ENCODE assay signal across 12 cellular contexts in genomic region chr19:12664406-12665280, GRCh38. TPM values are rescaled to one million over a fixed set of nuclear protein-coding genes. Genes with fewer than 3 reads are reported as not detected.
DNase-seq lines count a peak whose midpoint lies in the region; ATAC-seq, FAIRE-seq and TF ChIP-seq lines count a peak whose summit lies in the region.
"Had no signal": no experiment of that assay in that cellular context is flagged by ENCODE, and none has a peak within 500 bp of the region (broad histone marks: within the 10 kb centered on the region; RNA-seq: fewer than 3 reads in every experiment).

No MANE protein-coding gene starts in this region.

- no peak overlapping the region for H3K9ac ChIP-seq in astrocyte (ENCODE audit: low read length)

- peak overlapping the region; percentile 99 for H3K4me3 Mint-ChIP-seq in T-helper 2 cell treated with Interferon-gamma antibody and Interleukin-4, amounts not matched to agents 5 μg/mL and 100 μg/mL, for 36 hours
- H3K4me3 Mint-ChIP-seq in astrocyte (ENCODE audit: unreplicated experiment) (peak overlapping the region; percentile 29), osteocyte (ENCODE audit: unreplicated experiment) (peak overlapping the region; percentile 18)

- H3K9me3 ChIP-seq in astrocyte (ENCODE audit: insufficient read depth, low read depth, low read length) = no peaks in the 10 kb centered on the region
- H3K9me3 ChIP-seq: left lung, upper lobe of left lung had no signal

- H3K27ac Mint-ChIP-seq in T-helper 2 cell treated with Interferon-gamma antibody and Interleukin-4, amounts not matched to agents 5 μg/mL and 100 μg/mL, for 36 hours = peak overlapping the region; percentile 15
- H3K27ac Mint-ChIP-seq in astrocyte (ENCODE audit: unreplicated experiment) (no peak overlapping the region), osteocyte (ENCODE audit: unreplicated experiment) (no peak overlapping the region)

- no peaks in the 10 kb centered on the region for H3K27me3 Mint-ChIP-seq in T-helper 2 cell treated with Interferon-gamma antibody and Interleukin-4, amounts not matched to agents 5 μg/mL and 100 μg/mL, for 36 hours (ENCODE audit: low read depth)
- H3K27me3 Mint-ChIP-seq in astrocyte (ENCODE audit: low read depth, unreplicated experiment) (no peaks in the 10 kb centered on the region), osteocyte (ENCODE audit: unreplicated experiment) (no peaks in the 10 kb centered on the region)

- peaks cover 44% of the 10 kb centered on the region for H3K79me2 ChIP-seq in astrocyte (ENCODE audit: insufficient read depth, low read length)

- peak overlapping the region; percentile 98 for H3K4me3 ChIP-seq in NB4 (ENCODE audit: low read depth, low read length)
- H3K4me3 ChIP-seq in astrocyte (ENCODE audit: insufficient read depth, low read depth, low read length) = no peak overlapping the region

- peaks cover 41% of the 10 kb centered on the region for H3K36me3 Mint-ChIP-seq in T-helper 2 cell treated with Interferon-gamma antibody and Interleukin-4, amounts not matched to agents 5 μg/mL and 100 μg/mL, for 36 hours (ENCODE audit: low read depth)
- peaks cover 10% of the 10 kb centered on the region for H3K36me3 Mint-ChIP-seq in astrocyte (ENCODE audit: low read depth, unreplicated experiment)
- H3K36me3 Mint-ChIP-seq in osteocyte (ENCODE audit: unreplicated experiment) = peaks cover 7% of the 10 kb centered on the region

- TF ChIP-seq POLR2A in NB4 (IDR thresholded peaks at IDR 0.05; ENCODE audit: extremely low read depth, insufficient read length) = no peak

- no peak overlapping the region for H2AFZ ChIP-seq in astrocyte (ENCODE audit: low read depth, low read length)

- peaks cover 39% of the 10 kb centered on the region for H3K4me1 Mint-ChIP-seq in T-helper 2 cell treated with Interferon-gamma antibody and Interleukin-4, amounts not matched to agents 5 μg/mL and 100 μg/mL, for 36 hours (ENCODE audit: low read depth)
- H3K4me1 Mint-ChIP-seq in astrocyte (ENCODE audit: low read depth, unreplicated experiment) (peaks cover 20% of the 10 kb centered on the region), osteocyte (ENCODE audit: unreplicated experiment) (peaks cover 26% of the 10 kb centered on the region)

- no peaks in the 10 kb centered on the region for H3K27me3 ChIP-seq in astrocyte (ENCODE audit: insufficient read depth, low read length)
- H3K27me3 ChIP-seq: left lung, upper lobe of left lung had no signal

- H3K9me3 Mint-ChIP-seq in T-helper 2 cell treated with Interferon-gamma antibody and Interleukin-4, amounts not matched to agents 5 μg/mL and 100 μg/mL, for 36 hours = no peaks in the 10 kb centered on the region
- H3K9me3 Mint-ChIP-seq in astrocyte (ENCODE audit: unreplicated experiment) (no peaks in the 10 kb centered on the region), osteocyte (ENCODE audit: unreplicated experiment) (no peaks in the 10 kb centered on the region)

- no peak overlapping the region for H3K4me2 ChIP-seq in astrocyte (ENCODE audit: low read length)

- peaks cover 14% of the 10 kb centered on the region for H4K20me1 ChIP-seq in astrocyte (ENCODE audit: insufficient read depth, low read length)

- FAIRE-seq in astrocyte (lab: Jason Lieb, UNC) = no peak

- ATAC-seq in GM21528 (IDR thresholded peaks at IDR 0.05; ENCODE audit: low FRiP score, unreplicated experiment) (no peak), GM19455 (IDR thresholded peaks at IDR 0.05; ENCODE audit: unreplicated experiment) (no peak)

- DNase-seq in T-helper 2 cell treated with Interferon-gamma antibody and Interleukin-4, amounts not matched to agents 5 μg/mL and 100 μg/mL, for 36 hours (ENCODE audit: low spot score) = no peak
- DNase-seq in T-helper 2 cell (no peak), NB4 (ENCODE audit: low read depth) (peak; percentile 67), astrocyte (ENCODE audit: low read depth) (no peak), osteocyte (ENCODE audit: extremely low spot score, unreplicated experiment) (no peak), NCI-H748 treated with DMSO at 0.1 percent for 48 hours (lab: John Stamatoyannopoulos, UW) (no peak)
- DNase-seq: ACHN had no signal

- peaks cover 6% of the 10 kb centered on the region for H3K36me3 ChIP-seq in astrocyte (ENCODE audit: insufficient read depth, low read length)

- TF ChIP-seq CTCF in NB4 (IDR thresholded peaks at IDR 0.05; ENCODE audit: low read depth, low read length) = no peak
- no peak for TF ChIP-seq CTCF in astrocyte (IDR thresholded peaks at IDR 0.05; ENCODE audit: insufficient read depth, low read depth, low read length)
- TF ChIP-seq CTCF in osteocyte (IDR thresholded peaks at IDR 0.05) = no peak

- peaks cover 13% of the 10 kb centered on the region for H3K4me1 ChIP-seq in astrocyte (ENCODE audit: insufficient read depth, low read length)

- H3K27ac ChIP-seq in astrocyte (ENCODE audit: low read depth, low read length) = no peak overlapping the region

RNA-seq across cellular contexts. Expression of gene MAN2B1, which starts 1.9 kb away (rescaled TPM):
- total RNA-seq in astrocyte = 105 and 129 TPM in 2 replicates
- total RNA-seq in osteocyte = 116 and 120 TPM in 2 replicates

RNA-seq across cellular contexts. Expression of gene WDR83, which starts 2.0 kb away (rescaled TPM):
- total RNA-seq in astrocyte (10.0 and 13.3 TPM in 2 replicates), osteocyte (11.4 and 12.4 TPM in 2 replicates)

RNA-seq across cellular contexts. Expression of gene DHPS, which starts 17.0 kb away (rescaled TPM):
- total RNA-seq in astrocyte = 43.4 and 47.6 TPM in 2 replicates
- total RNA-seq in osteocyte = 64.3 and 68.4 TPM in 2 replicates

RNA-seq across cellular contexts. Expression of gene GNG14, which starts 23.2 kb away (rescaled TPM):
- total RNA-seq in astrocyte (not detected in 2 replicates), osteocyte (not detected in 2 replicates)
- total RNA-seq: epithelial cell of proximal tubule, left lung, upper lobe of left lung had no signal

RNA-seq across cellular contexts. Expression of gene FBXW9, which starts 31.8 kb away (rescaled TPM):
- total RNA-seq in astrocyte = 9.9 and 11.6 TPM in 2 replicates
- total RNA-seq in osteocyte = 10.9 and 11.4 TPM in 2 replicates

Comparison
In these comparisons a context has a peak if more than half of its experiments do, and no peak if none do; other contexts are left out.
1. H3K4me3 Mint-ChIP-seq: peak in every context shown above with its lines; median percentile 99 in T-helper 2 cell treated with Interferon-gamma antibody and Interleukin-4, amounts not matched to agents 5 μg/mL and 100 μg/mL, for 36 hours; 29 in astrocyte; 18 in osteocyte.